8 cellular contexts compared by ENCODE assay signal in the genomic region with DNA sequence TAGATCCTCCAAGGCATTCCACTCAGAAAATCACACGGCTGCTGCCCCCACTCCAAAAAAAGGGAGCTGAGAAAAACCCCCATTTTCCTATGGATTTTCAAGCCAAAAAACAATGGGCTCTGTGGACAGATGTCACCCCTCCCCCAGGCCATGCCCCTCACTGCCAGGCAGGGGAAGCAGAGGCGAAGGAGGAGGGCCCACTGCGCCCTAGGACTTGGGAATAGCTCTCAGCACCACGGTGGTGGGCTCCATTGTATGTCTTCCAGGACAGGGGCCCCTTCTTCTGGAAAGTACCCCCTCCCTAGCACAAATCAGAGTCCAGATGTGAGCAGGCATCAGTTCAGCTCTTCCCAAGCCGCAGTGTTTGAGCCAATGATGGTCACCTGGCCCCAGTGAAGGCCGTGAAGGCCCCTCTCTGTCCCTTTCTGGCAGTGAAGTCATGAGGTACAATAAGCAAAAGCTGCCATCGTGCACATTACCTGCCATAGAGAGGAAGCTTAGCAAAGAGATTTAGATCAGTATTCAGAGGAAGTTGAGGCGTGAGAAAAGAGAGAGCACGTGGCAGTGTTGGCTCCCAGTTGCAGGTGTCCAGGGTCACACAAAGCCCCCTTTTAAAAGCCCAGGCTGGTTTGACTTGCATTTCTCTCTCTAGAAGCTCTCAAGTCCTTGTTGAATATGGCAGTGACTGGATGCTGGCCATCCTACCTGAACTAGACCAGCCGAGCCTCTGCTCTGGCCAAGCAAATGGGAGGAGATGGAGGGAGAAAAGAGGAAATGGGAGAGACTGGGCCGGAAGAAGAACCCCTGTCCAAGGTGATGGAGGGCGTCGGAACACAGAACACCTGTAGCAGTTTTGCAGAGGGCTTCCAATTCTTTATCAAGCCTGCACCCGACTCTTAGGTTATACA.
DNase-seq lines count a peak whose midpoint lies in the region; ATAC-seq, FAIRE-seq and TF ChIP-seq lines count a peak whose summit lies in the region.

No MANE protein-coding gene starts in this region.

- no peak overlapping the region for H2AFZ ChIP-seq in OCI-LY3 (ENCODE audit: low read depth, low read length)

- H3K36me3 ChIP-seq in Caco-2 (ENCODE audit: control insufficient read depth, insufficient read depth, low read length) (no peaks in the 10 kb centered on the region), OCI-LY3 (replicated peaks; ENCODE audit: low read depth, low read length) (no peaks in the 10 kb centered on the region), pancreas (no peaks in the 10 kb centered on the region)

- H3K36me3 Mint-ChIP-seq in Caco-2 (ENCODE audit: insufficient read depth, unreplicated experiment), result peaks cover 15% of the 10 kb centered on the region

- no TSS peak for BruUV-seq in Caco-2 (replicated peaks; lab: Mats Ljungman, UMichigan)

- 77 to 82% methylated on average over 14 of the region's 14 CpGs for WGBS in pancreas, 2 donors

- H3K79me2 ChIP-seq in OCI-LY3 (ENCODE audit: low read length), result no peaks in the 10 kb centered on the region

- peak overlapping the region; percentile 91 for H3K27ac ChIP-seq in OCI-LY3 (ENCODE audit: low read length)
- peak overlapping the region; percentile 61 to 91 (median 82) for H3K27ac ChIP-seq in pancreas

- H3K4me1 ChIP-seq in Caco-2 (peaks cover 73% of the 10 kb centered on the region), OCI-LY3 (ENCODE audit: low read length) (peaks cover 81% of the 10 kb centered on the region), pancreas (peaks cover 0 to 42% (median 32%) of the 10 kb centered on the region in 3 donors)

- H3K9me3 Mint-ChIP-seq in Caco-2 (ENCODE audit: unreplicated experiment), result no peaks in the 10 kb centered on the region

- peaks cover 61% of the 10 kb centered on the region for H3K4me1 Mint-ChIP-seq in Caco-2 (ENCODE audit: low read depth, unreplicated experiment)

- TF ChIP-seq CTCF in Caco-2 (IDR thresholded peaks at IDR 0.05; ENCODE audit: insufficient read depth in 1 of 2, low read depth in 1 of 2, low read length in 1 of 2, severe bottlenecking in 1 of 2, unreplicated experiment in 1 of 2), result no peak
- no peak for TF ChIP-seq CTCF in OCI-LY3 (IDR thresholded peaks at IDR 0.05; ENCODE audit: low read depth, low read length)
- TF ChIP-seq CTCF in pancreas (IDR thresholded peaks at IDR 0.05), result no peak

- H3K27me3 ChIP-seq in Caco-2 (replicated peaks; ENCODE audit: control insufficient read depth, insufficient read depth, low read length), result no peaks in the 10 kb centered on the region
- H3K27me3 ChIP-seq in OCI-LY3 (ENCODE audit: low read depth, low read length), result no peaks in the 10 kb centered on the region
- H3K27me3 ChIP-seq in pancreas, result no peaks in the 10 kb centered on the region

- H3K4me2 ChIP-seq in OCI-LY3 (ENCODE audit: low read length), result peak overlapping the region; percentile 91

- no peak overlapping the region for H3K4me3 Mint-ChIP-seq in Caco-2 (ENCODE audit: unreplicated experiment)

- H4K20me1 ChIP-seq in OCI-LY3 (ENCODE audit: insufficient read depth, low read length), result no peaks in the 10 kb centered on the region

- peak overlapping the region; percentile 80 for H3K9ac ChIP-seq in OCI-LY3 (ENCODE audit: low read length)

- no peaks in the 10 kb centered on the region for H3K27me3 Mint-ChIP-seq in Caco-2 (ENCODE audit: insufficient read depth, unreplicated experiment)

- POLR2A ChIA-PET in Caco-2 (lab: Charles Lee), result interaction anchor here (1.3 to 1.6 kb wide), 2 partner anchors 17 to 368 kb away, joined by 4 to 17 read pairs; no protein-coding TSS in a partner anchor

- H3K9me3 ChIP-seq in Caco-2 (no peaks in the 10 kb centered on the region), OCI-LY3 (ENCODE audit: insufficient read depth, low read length) (no peaks in the 10 kb centered on the region), pancreas (no peaks in the 10 kb centered on the region)

- ATAC-seq in pancreas, result no peak
- ATAC-seq in activated CD4-positive, CD25-positive, alpha-beta regulatory T cell treated with anti-CD3 and anti-CD28 coated beads, Interleukin-2, amount 50 U/mL, for 24 hours, result no peak
- ATAC-seq in GM18858 (IDR thresholded peaks at IDR 0.05; ENCODE audit: unreplicated experiment), result no peak

- DNase-seq in Caco-2 (no peak), dermis blood vessel endothelial cell (peak; percentile 35), pancreas (no peak), HT-29 (ENCODE audit: low spot score) (no peak), RCC 7860 (ENCODE audit: low spot score) (no peak)

- intact Hi-C loops in Caco-2 (cut with micrococcal nuclease; ENCODE audit: unreplicated experiment), result loop anchor here (5.0 kb wide), 2 partner anchors 207 to 257 kb away; no protein-coding TSS in a partner anchor
- intact Hi-C loops in pancreas (cut with DNase I), result loop anchor here in 1 of 3 donors (10.0 kb wide), 1 partner anchor 85 kb away; no protein-coding TSS in a partner anchor

- H3K27ac Mint-ChIP-seq in Caco-2 (ENCODE audit: unreplicated experiment), result peak overlapping the region; percentile 94

- CTCF ChIA-PET in Caco-2 (lab: Charles Lee), result interaction anchor here (0.5 to 1.8 kb wide), 3 partner anchors 9 to 104 kb away, joined by 3 to 10 read pairs (median 4); no protein-coding TSS in a partner anchor

- no peak for FAIRE-seq in pancreas (lab: Jason Lieb, UNC)
- FAIRE-seq in RCC 7860 (lab: Jason Lieb, UNC), result no peak

- H3K4me3 ChIP-seq in Caco-2 (ENCODE audit: low read depth, low read length) (no peak overlapping the region), OCI-LY3 (ENCODE audit: low read length) (peak overlapping the region; percentile 65), pancreas (no peak overlapping the region)
